8 cellular contexts compared by ENCODE assay signal in the genomic region with DNA sequence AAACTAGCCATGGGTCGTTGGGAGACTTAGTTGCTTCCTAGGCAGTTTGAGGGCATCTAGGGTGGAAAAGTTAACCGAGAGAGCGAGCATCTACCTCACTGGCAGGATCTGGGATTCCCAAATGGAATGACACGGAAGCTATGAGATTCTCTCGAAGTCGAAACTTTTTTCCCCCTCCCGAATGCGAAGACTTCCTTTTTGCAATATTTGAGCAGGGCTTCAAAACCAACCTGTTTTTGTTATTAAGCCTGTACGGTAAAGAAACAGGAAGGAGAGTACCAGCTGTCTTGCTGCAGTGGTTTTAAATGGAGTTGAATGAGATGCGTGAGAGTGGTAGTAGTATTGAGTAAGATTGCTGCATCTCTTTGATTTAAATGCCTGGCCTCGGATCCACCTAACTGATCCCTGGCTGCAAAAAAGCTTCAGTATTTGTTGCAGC. TPM values are rescaled to one million over a fixed set of nuclear protein-coding genes. Genes with fewer than 3 reads are reported as not detected.
DNase-seq lines count a peak whose midpoint lies in the region; ATAC-seq, FAIRE-seq and TF ChIP-seq lines count a peak whose summit lies in the region.

No MANE protein-coding gene starts in this region.

- peak overlapping the region; percentile 80 to 94 (median 93) for H3K4me3 ChIP-seq in endothelial cell of umbilical vein (replicated peaks in 1 of 3; ENCODE audit: insufficient read depth in 1 of 3, low read depth in 1 of 3, low read length in 3 of 3)
- H3K4me3 ChIP-seq in mucosa of rectum (ENCODE audit: low read length in 2 of 2) = peak overlapping the region; percentile 93 to 96

- H3K9me1 ChIP-seq in endothelial cell of umbilical vein (replicated peaks; ENCODE audit: control insufficient read depth, extremely low read depth, insufficient read depth, low read length) = no peaks in the 10 kb centered on the region

- POLR2A ChIA-PET in endothelial cell of umbilical vein (lab: Charles Lee) = interaction anchor here (1.0 to 1.6 kb wide), 5 partner anchors 9 to 144 kb away, joined by 4 to 7 read pairs (median 4); no protein-coding TSS in a partner anchor

- H3K4me2 ChIP-seq in endothelial cell of umbilical vein (ENCODE audit: insufficient read depth, low read length) = peak overlapping the region; percentile 86

- no peak overlapping the region for H2AFZ ChIP-seq in endothelial cell of umbilical vein (ENCODE audit: low read depth, low read length)

- H3K4me1 ChIP-seq in endothelial cell of umbilical vein (ENCODE audit: control insufficient read depth, extremely low read depth, insufficient read depth, low read length) (peaks cover 19% of the 10 kb centered on the region), mucosa of rectum (ENCODE audit: control insufficient read depth in 2 of 2, insufficient read depth in 2 of 2, low read length in 2 of 2) (peaks cover 2 to 10% of the 10 kb centered on the region in 2 donors)

- ATAC-seq in SK-N-SH treated with all-trans-retinoic acid at 6 μM for 48 hours (peak; percentile 35), HG03097 (IDR thresholded peaks at IDR 0.05; ENCODE audit: low FRiP score, unreplicated experiment) (no peak), HG03135 (IDR thresholded peaks at IDR 0.05; ENCODE audit: unreplicated experiment) (no peak), GM21825 (IDR thresholded peaks at IDR 0.05; ENCODE audit: unreplicated experiment) (no peak)

- TF ChIP-seq CTCF in endothelial cell of umbilical vein (IDR thresholded peaks at IDR 0.05; ENCODE audit: extremely low read depth in 1 of 2, insufficient read depth in 1 of 2, low read depth in 1 of 2, low read length in 2 of 2) = no peak

- H3K27ac ChIP-seq in endothelial cell of umbilical vein (ENCODE audit: insufficient read depth, low read depth, low read length) = peak overlapping the region; percentile 71
- peak overlapping the region; percentile 91 to 93 for H3K27ac ChIP-seq in mucosa of rectum (ENCODE audit: low read depth in 2 of 2, low read length in 2 of 2)

- TF ChIP-seq POLR2A in endothelial cell of umbilical vein (IDR thresholded peaks at IDR 0.05; ENCODE audit: low read depth, low read length) = no peak

- H3K27me3 ChIP-seq in endothelial cell of umbilical vein (ENCODE audit: control insufficient read depth in 2 of 2, insufficient read depth in 2 of 2, low read length in 2 of 2) = no peaks in the 10 kb centered on the region
- H3K27me3 ChIP-seq in mucosa of rectum (ENCODE audit: control insufficient read depth in 2 of 2, insufficient read depth in 2 of 2, low read length in 2 of 2) = no peaks in the 10 kb centered on the region

- H3K9ac ChIP-seq in endothelial cell of umbilical vein (replicated peaks; ENCODE audit: extremely low read depth, insufficient read depth, low read length) (peak overlapping the region; percentile 78), mucosa of rectum (ENCODE audit: low read depth in 1 of 2, low read length in 2 of 2) (peak overlapping the region; percentile 90 to 98)

- no peaks in the 10 kb centered on the region for H3K36me3 ChIP-seq in endothelial cell of umbilical vein (ENCODE audit: control insufficient read depth in 2 of 2, extremely low read depth in 1 of 2, insufficient read depth in 2 of 2, low read length in 2 of 2)
- H3K36me3 ChIP-seq in mucosa of rectum (ENCODE audit: control insufficient read depth in 2 of 2, insufficient read depth in 2 of 2, low read length in 2 of 2) = no peaks in the 10 kb centered on the region

- peaks cover 53% of the 10 kb centered on the region for H3K79me2 ChIP-seq in endothelial cell of umbilical vein (ENCODE audit: control insufficient read depth, insufficient read depth, low read length)

- BruUV-seq in endothelial cell of umbilical vein (replicated peaks; lab: Mats Ljungman, UMichigan) = TSS peak; percentile 37

- no peaks in the 10 kb centered on the region for H4K20me1 ChIP-seq in endothelial cell of umbilical vein (replicated peaks; ENCODE audit: control insufficient read depth, extremely low read depth, insufficient read depth, low read length)

- H3K9me3 ChIP-seq in endothelial cell of umbilical vein (replicated peaks; ENCODE audit: control insufficient read depth, insufficient read depth, low read length) (no peaks in the 10 kb centered on the region), mucosa of rectum (ENCODE audit: control insufficient read depth in 2 of 2, low read length in 2 of 2) (no peaks in the 10 kb centered on the region)

- intact Hi-C loops in endothelial cell of umbilical vein (cut with micrococcal nuclease) = loop anchor here (2.0 to 5.0 kb wide), 3 partner anchors 74 to 306 kb away; no protein-coding TSS in a partner anchor

- peak; percentile 77 for FAIRE-seq in endothelial cell of umbilical vein (lab: Jason Lieb, UNC)

- dilution Hi-C loops in endothelial cell of umbilical vein (cut with MboI; ENCODE audit: extremely low pct_ligation_motif_present, low sequenced_read_pairs) = no loop called here

- peak; percentile 71 for DNase-seq in DMS 273 (lab: John Stamatoyannopoulos, UW; ENCODE audit: unreplicated experiment)
- DNase-seq in HuH-7 (ENCODE audit: low spot score) = peak; percentile 36
- DNase-seq in endothelial cell of umbilical vein (ENCODE audit: low read depth, low spot score) = peak; percentile 58

- CTCF ChIA-PET in endothelial cell of umbilical vein (lab: Charles Lee) = interaction anchor here (0.7 to 5.4 kb wide), 16 partner anchors 11 to 306 kb away, joined by 3 to 65 read pairs (median 4); no protein-coding TSS in a partner anchor

TF ChIP-seq in SK-N-SH treated with all-trans-retinoic acid at 6 μM for 48 hours, 23 proteins besides CTCF, POLR2A, EP300 and RAD21 (continues in another document):
- TF ChIP-seq, protein P1, sequence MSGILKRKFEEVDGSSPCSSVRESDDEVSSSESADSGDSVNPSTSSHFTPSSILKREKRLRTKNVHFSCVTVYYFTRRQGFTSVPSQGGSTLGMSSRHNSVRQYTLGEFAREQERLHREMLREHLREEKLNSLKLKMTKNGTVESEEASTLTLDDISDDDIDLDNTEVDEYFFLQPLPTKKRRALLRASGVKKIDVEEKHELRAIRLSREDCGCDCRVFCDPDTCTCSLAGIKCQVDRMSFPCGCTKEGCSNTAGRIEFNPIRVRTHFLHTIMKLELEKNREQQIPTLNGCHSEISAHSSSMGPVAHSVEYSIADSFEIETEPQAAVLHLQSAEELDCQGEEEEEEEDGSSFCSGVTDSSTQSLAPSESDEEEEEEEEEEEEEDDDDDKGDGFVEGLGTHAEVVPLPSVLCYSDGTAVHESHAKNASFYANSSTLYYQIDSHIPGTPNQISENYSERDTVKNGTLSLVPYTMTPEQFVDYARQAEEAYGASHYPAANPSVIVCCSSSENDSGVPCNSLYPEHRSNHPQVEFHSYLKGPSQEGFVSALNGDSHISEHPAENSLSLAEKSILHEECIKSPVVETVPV (CRISPR knock-in tag; IDR thresholded peaks at IDR 0.05) = no peak
- TF ChIP-seq, protein P2, sequence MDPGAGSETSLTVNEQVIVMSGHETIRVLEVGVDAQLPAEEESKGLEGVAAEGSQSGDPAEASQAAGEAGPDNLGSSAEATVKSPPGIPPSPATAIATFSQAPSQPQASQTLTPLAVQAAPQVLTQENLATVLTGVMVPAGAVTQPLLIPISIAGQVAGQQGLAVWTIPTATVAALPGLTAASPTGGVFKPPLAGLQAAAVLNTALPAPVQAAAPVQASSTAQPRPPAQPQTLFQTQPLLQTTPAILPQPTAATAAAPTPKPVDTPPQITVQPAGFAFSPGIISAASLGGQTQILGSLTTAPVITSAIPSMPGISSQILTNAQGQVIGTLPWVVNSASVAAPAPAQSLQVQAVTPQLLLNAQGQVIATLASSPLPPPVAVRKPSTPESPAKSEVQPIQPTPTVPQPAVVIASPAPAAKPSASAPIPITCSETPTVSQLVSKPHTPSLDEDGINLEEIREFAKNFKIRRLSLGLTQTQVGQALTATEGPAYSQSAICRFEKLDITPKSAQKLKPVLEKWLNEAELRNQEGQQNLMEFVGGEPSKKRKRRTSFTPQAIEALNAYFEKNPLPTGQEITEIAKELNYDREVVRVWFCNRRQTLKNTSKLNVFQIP (CRISPR knock-in tag; IDR thresholded peaks at IDR 0.05; ENCODE audit: borderline replicate concordance, low read depth) = no peak

TF ChIP-seq in endothelial cell of umbilical vein, 7 proteins besides CTCF, POLR2A, EP300 and RAD21:
- TF ChIP-seq, protein P3, sequence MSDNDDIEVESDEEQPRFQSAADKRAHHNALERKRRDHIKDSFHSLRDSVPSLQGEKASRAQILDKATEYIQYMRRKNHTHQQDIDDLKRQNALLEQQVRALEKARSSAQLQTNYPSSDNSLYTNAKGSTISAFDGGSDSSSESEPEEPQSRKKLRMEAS (IDR thresholded peaks at IDR 0.05; ENCODE audit: insufficient read depth, insufficient read length) = no peak
- no peak for TF ChIP-seq MYC (IDR thresholded peaks at IDR 0.05; ENCODE audit: low read depth, low read length)
- TF ChIP-seq GATA2 (IDR thresholded peaks at IDR 0.05; ENCODE audit: insufficient read depth, insufficient read length, low read depth, low read length) = no peak
- TF ChIP-seq JUN (IDR thresholded peaks at IDR 0.05; ENCODE audit: borderline replicate concordance, insufficient read depth, insufficient read length, low read depth) = no peak
- no peak for TF ChIP-seq EZH2 (IDR thresholded peaks at IDR 0.05; ENCODE audit: borderline replicate concordance, low read depth, low read length, severe bottlenecking)

RNA-seq across cellular contexts. Expression of a gene that starts 1.1 kb away (rescaled TPM):
- 26.7 and 35.6 TPM in 2 replicates for total RNA-seq in endothelial cell of umbilical vein
- 10.7 and 12.0 TPM in 2 replicates for polyA plus RNA-seq in endothelial cell of umbilical vein
- polyA plus RNA-seq in endothelial cell of umbilical vein (2011; cell fraction: cytosol; rRNA removed) = 10.6 and 10.7 TPM in 2 replicates
- polyA plus RNA-seq in endothelial cell of umbilical vein (2011; cell fraction: nucleus; rRNA removed) = 31.8 and 35.8 TPM in 2 replicates
- 16.0 and 18.8 TPM in 2 replicates for polyA plus RNA-seq in endothelial cell of umbilical vein (2012)
- 39.9 and 40.3 TPM in 2 replicates for polyA minus RNA-seq in endothelial cell of umbilical vein
- polyA minus RNA-seq in endothelial cell of umbilical vein (2011; cell fraction: cytosol; rRNA and poly(A)+ RNA removed) = 26.3 TPM
- 33.4 and 48.6 TPM in 2 replicates for polyA minus RNA-seq in endothelial cell of umbilical vein (2011; cell fraction: nucleus; rRNA and poly(A)+ RNA removed)
